In the genomic region with DNA sequence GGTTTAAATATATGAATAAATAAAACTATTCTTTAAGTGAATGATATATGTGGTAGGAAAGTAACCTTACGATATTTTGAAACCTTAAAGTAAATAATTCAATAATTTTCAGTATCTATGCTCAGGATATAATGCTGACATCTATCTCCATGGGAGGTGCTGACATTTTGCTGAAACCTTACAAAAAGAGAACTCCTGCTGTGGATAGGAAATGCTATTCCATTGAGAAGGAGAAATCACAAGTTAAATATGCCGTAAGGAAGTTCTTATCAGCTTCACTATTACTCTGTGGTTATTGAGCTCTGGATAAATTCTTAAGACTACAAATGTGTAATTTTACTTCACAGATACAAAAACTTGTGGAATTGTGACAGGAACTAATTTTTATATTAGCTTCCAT, we compare ENCODE assay signal across 21 cellular contexts.
DNase-seq lines count a peak whose midpoint lies in the region; FAIRE-seq and TF ChIP-seq lines count a peak whose summit lies in the region.
"Had no signal": no experiment of that assay in that cellular context is flagged by ENCODE, and none has a peak within 500 bp of the region (broad histone marks: within the 10 kb centered on the region; RNA-seq: fewer than 3 reads in every experiment).

No MANE protein-coding gene starts in this region.

- H3K23ac ChIP-seq in neuronal stem cell (ENCODE audit: low read depth, low read length, poor library complexity) = no peak overlapping the region

- intact Hi-C loops in A673 (cut with micrococcal nuclease; ENCODE audit: unreplicated experiment) (no loop called here), prostate gland (cut with DNase I) (no loop called here)

- DNase-seq in A673 (ENCODE audit: low spot score) (peak; percentile 76), astrocyte (ENCODE audit: low read depth) (peak; percentile 4), brain pericyte (ENCODE audit: low read depth, low spot score) (peak; percentile 8), smooth muscle cell of the brain vasculature (ENCODE audit: low read depth, low spot score) (peak; percentile 39), prostate gland (ENCODE audit: low spot score) (no peak), neuronal stem cell (ENCODE audit: low spot score) (no peak), OCI-M1 (lab: John Stamatoyannopoulos, UW) (no peak)
- DNase-seq: 8988T; ACHN; BE2C; Caco-2; CD4-positive, alpha-beta T cell; DMS153; DMS79; GF-D8; GOT3; H7; HFFc6; IMR-90 had no signal

- H3K14ac ChIP-seq in neuronal stem cell (ENCODE audit: low read length) = no peak overlapping the region

- H3K4me3 ChIP-seq in A673 (ENCODE audit: low read depth, low read length, poor library complexity, severe bottlenecking) (no peak overlapping the region), astrocyte (ENCODE audit: insufficient read depth, low read depth, low read length) (no peak overlapping the region), prostate gland (no peak overlapping the region), neuronal stem cell (ENCODE audit: low read length in 2 of 2) (no peak overlapping the region)

- H3K4me2 ChIP-seq in astrocyte (ENCODE audit: low read length) = peak overlapping the region; percentile 13
- no peak overlapping the region for H3K4me2 ChIP-seq in neuronal stem cell (ENCODE audit: insufficient read depth, low read length, poor library complexity, severe bottlenecking)

- H2AFZ ChIP-seq in astrocyte (ENCODE audit: low read depth, low read length) (no peak overlapping the region), neuronal stem cell (ENCODE audit: low read length) (no peak overlapping the region)

- POLR2A ChIA-PET in A673 (lab: Charles Lee; ENCODE audit: low non-redundant PET) = no interaction called here

- H3K4ac ChIP-seq in neuronal stem cell (ENCODE audit: low read length) = no peak overlapping the region

- no peak overlapping the region for H3K18ac ChIP-seq in neuronal stem cell (ENCODE audit: low read length)

- no peak overlapping the region for H3K4me3 Mint-ChIP-seq in astrocyte (ENCODE audit: unreplicated experiment)
- H3K4me3 Mint-ChIP-seq: CD4-positive, alpha-beta T cell; HFFc6 had no signal

- no TSS peak for BruUV-seq in A673 (replicated peaks; lab: Mats Ljungman, UMichigan)

- no peaks in the 10 kb centered on the region for H3K79me2 ChIP-seq in astrocyte (ENCODE audit: insufficient read depth, low read length)

- H3K9ac ChIP-seq in astrocyte (ENCODE audit: low read length) (no peak overlapping the region), neuronal stem cell (ENCODE audit: low read depth, low read length, poor library complexity) (no peak overlapping the region)

- WGBS in prostate gland = 90% methylated on average over 2 of the region's 2 CpGs
- no CpG with 5 or more reads among the region's 2 CpGs for WGBS in neuronal stem cell (ENCODE audit: extremely low coverage in 2 of 2, insufficient read length in 2 of 2, insufficient replicate concordance in 1 of 2), 2 donors

- no peak for TF ChIP-seq POLR2A in prostate gland (IDR thresholded peaks at IDR 0.05)

- no peak overlapping the region for H4K91ac ChIP-seq in neuronal stem cell (ENCODE audit: low read depth, low read length, poor library complexity)

- H2BK15ac ChIP-seq in neuronal stem cell (ENCODE audit: low read length) = no peak overlapping the region

- no peaks in the 10 kb centered on the region for H3K4me1 Mint-ChIP-seq in astrocyte (ENCODE audit: low read depth, unreplicated experiment)

- no peak overlapping the region for H3K27ac Mint-ChIP-seq in astrocyte (ENCODE audit: unreplicated experiment)
- H3K27ac Mint-ChIP-seq: CD4-positive, alpha-beta T cell; HFFc6 had no signal

- no peak overlapping the region for H2AK5ac ChIP-seq in neuronal stem cell (ENCODE audit: low read depth, low read length)

- no peak overlapping the region for H4K8ac ChIP-seq in neuronal stem cell (ENCODE audit: low read depth, low read length)

- no peak for FAIRE-seq in astrocyte (lab: Jason Lieb, UNC)
- FAIRE-seq: HTR-8/SVneo had no signal

- H3K27me3 Mint-ChIP-seq in astrocyte (ENCODE audit: low read depth, unreplicated experiment) = no peaks in the 10 kb centered on the region
- H3K27me3 Mint-ChIP-seq: CD4-positive, alpha-beta T cell had no signal

- peaks cover 3% of the 10 kb centered on the region for H3K9me3 Mint-ChIP-seq in astrocyte (ENCODE audit: unreplicated experiment)

- H3K27ac ChIP-seq in A673 (ENCODE audit: low read depth, low read length, poor library complexity, severe bottlenecking) (no peak overlapping the region), astrocyte (ENCODE audit: low read depth, low read length) (no peak overlapping the region), prostate gland (no peak overlapping the region), neuronal stem cell (replicated peaks; ENCODE audit: low read length) (no peak overlapping the region)
- H3K27ac ChIP-seq: C4-2B had no signal

- no peak overlapping the region for H2BK5ac ChIP-seq in neuronal stem cell (ENCODE audit: low read length)

- no peaks in the 10 kb centered on the region for H3K36me3 ChIP-seq in A673 (ENCODE audit: insufficient read depth, low read length, poor library complexity, severe bottlenecking)
- H3K36me3 ChIP-seq in astrocyte (ENCODE audit: insufficient read depth, low read length) = no peaks in the 10 kb centered on the region
- no peaks in the 10 kb centered on the region for H3K36me3 ChIP-seq in prostate gland
- no peaks in the 10 kb centered on the region for H3K36me3 ChIP-seq in neuronal stem cell (replicated peaks in 1 of 2; ENCODE audit: control insufficient read depth in 2 of 2, insufficient read depth in 2 of 2, low read length in 2 of 2)
- H3K36me3 ChIP-seq: BE2C had no signal

- H4K20me1 ChIP-seq in astrocyte (ENCODE audit: insufficient read depth, low read length) = no peaks in the 10 kb centered on the region

- TF ChIP-seq CTCF in A673 (conservative IDR thresholded peaks at IDR 0.05; ENCODE audit: low read depth, low read length) (no peak), astrocyte (IDR thresholded peaks at IDR 0.05; ENCODE audit: insufficient read depth, low read depth, low read length) (no peak), prostate gland (IDR thresholded peaks at IDR 0.05) (no peak)

- H3K4me1 ChIP-seq in A673 (ENCODE audit: insufficient read depth, low read length, poor library complexity, severe bottlenecking) = no peaks in the 10 kb centered on the region
- H3K4me1 ChIP-seq in astrocyte (ENCODE audit: insufficient read depth, low read length) = no peaks in the 10 kb centered on the region
- no peaks in the 10 kb centered on the region for H3K4me1 ChIP-seq in prostate gland (replicated peaks)
- no peaks in the 10 kb centered on the region for H3K4me1 ChIP-seq in neuronal stem cell (ENCODE audit: control insufficient read depth in 2 of 2, insufficient read depth in 1 of 2, low read depth in 1 of 2, low read length in 2 of 2)
- H3K4me1 ChIP-seq: BE2C, Caco-2 had no signal

- H3K27me3 ChIP-seq in A673 (replicated peaks; ENCODE audit: insufficient read depth, low read depth, low read length, poor library complexity) (no peaks in the 10 kb centered on the region), astrocyte (ENCODE audit: insufficient read depth, low read length) (no peaks in the 10 kb centered on the region), prostate gland (replicated peaks; ENCODE audit: insufficient read depth) (no peaks in the 10 kb centered on the region), neuronal stem cell (ENCODE audit: control insufficient read depth in 3 of 3, insufficient read depth in 3 of 3, low read depth in 1 of 3, low read length in 3 of 3) (no peaks in the 10 kb centered on the region)
- H3K27me3 ChIP-seq: BE2C had no signal

- H3K79me1 ChIP-seq in neuronal stem cell (ENCODE audit: low read depth, low read length) = no peaks in the 10 kb centered on the region

- H2BK120ac ChIP-seq in neuronal stem cell (ENCODE audit: low read depth, low read length) = no peak overlapping the region

- H2BK12ac ChIP-seq in neuronal stem cell (ENCODE audit: low read length) = no peak overlapping the region

- CTCF ChIA-PET in A673 (lab: Charles Lee) = no interaction called here

- H3K36me3 Mint-ChIP-seq in astrocyte (ENCODE audit: low read depth, unreplicated experiment) = no peaks in the 10 kb centered on the region

- H3K9me3 ChIP-seq in A673 (ENCODE audit: low read depth, low read length, poor library complexity, severe bottlenecking) (no peaks in the 10 kb centered on the region), astrocyte (ENCODE audit: insufficient read depth, low read depth, low read length) (no peaks in the 10 kb centered on the region), prostate gland (no peaks in the 10 kb centered on the region), neuronal stem cell (replicated peaks in 1 of 2; ENCODE audit: control insufficient read depth in 2 of 2, insufficient read depth in 1 of 2, low read depth in 1 of 2, low read length in 2 of 2) (peaks cover 0 to 46% of the 10 kb centered on the region in 2 donors)
- H3K9me3 ChIP-seq: Caco-2 had no signal

Comparison
In these comparisons a context has a peak if more than half of its experiments do, and no peak if none do; other contexts are left out.
1. DNase-seq: peak in A673 (single experiment), astrocyte (single experiment), brain pericyte (single experiment) and smooth muscle cell of the brain vasculature (single experiment); none in prostate gland (single experiment), neuronal stem cell (single experiment) and OCI-M1 (single experiment).